9 cellular contexts compared by ENCODE assay signal in genomic region chr3:10195692-10196091, GRCh38. TPM values are rescaled to one million over a fixed set of nuclear protein-coding genes. Genes with fewer than 3 reads are reported as not detected.
A peak's percentile ranks its signal among the peaks of the same experiment; 100 is the strongest.
DNase-seq lines count a peak whose midpoint lies in the region; ATAC-seq and TF ChIP-seq lines count a peak whose summit lies in the region.
"Had no signal": no experiment of that assay in that cellular context is flagged by ENCODE, and none has a peak within 500 bp of the region (broad histone marks: within the 10 kb centered on the region; RNA-seq: fewer than 3 reads in every experiment).

No MANE protein-coding gene starts in this region.

- H3K9me3 Mint-ChIP-seq in natural killer cell (no peaks in the 10 kb centered on the region), H9 (no peaks in the 10 kb centered on the region)

- whole genome bisulfite sequencing in urinary bladder, result 95% methylated on average over 8 of the region's 8 CpGs
- WGBS in H9 (ENCODE audit: extremely low coverage, insufficient read length, low lambda C conversion rate), result no CpG with 5 or more reads among the region's 8 CpGs

- no peak overlapping the region; the same call in 1 of the 2 replicates for H3K14ac ChIP-seq in H9 (ENCODE audit: insufficient read depth, low read length)

- ATAC-seq in left cardiac atrium, result no peak
- no peak for ATAC-seq in natural killer cell
- ATAC-seq in HG02884 (IDR thresholded peaks at IDR 0.05; ENCODE audit: unreplicated experiment), result no peak
- ATAC-seq in HG03039 (IDR thresholded peaks at IDR 0.05; ENCODE audit: unreplicated experiment), result no peak

- H2BK5ac ChIP-seq in H9 (ENCODE audit: insufficient read length, low read length), result no peak overlapping the region

- no peak overlapping the region for H3K4me2 ChIP-seq in H9 (ENCODE audit: insufficient read depth, insufficient read length, low read length)

- H3K79me2 ChIP-seq in H9 (ENCODE audit: insufficient read depth, low read length), result no peaks in the 10 kb centered on the region

- H3K27ac ChIP-seq in right atrium auricular region, result peak overlapping the region; percentile 77 to 94
- peak overlapping the region; percentile 23 for H3K27ac ChIP-seq in urinary bladder (ENCODE audit: low read depth)
- H3K27ac ChIP-seq in H9 (ENCODE audit: insufficient read length, low read depth, low read length), result no peak overlapping the region

- no peaks in the 10 kb centered on the region for H4K20me1 ChIP-seq in H9 (ENCODE audit: control insufficient read depth, insufficient read depth, insufficient read length)

- H4K91ac ChIP-seq in H9 (ENCODE audit: insufficient read length, low read depth, low read length), result no peak overlapping the region

- no peak overlapping the region for H3K4me3 ChIP-seq in right atrium auricular region
- H3K4me3 ChIP-seq in adipocyte (ENCODE audit: low read length), result no peak overlapping the region
- no peak overlapping the region for H3K4me3 ChIP-seq in urinary bladder (ENCODE audit: low read depth, low read length)

- H3K4me1 Mint-ChIP-seq in natural killer cell (peaks cover 59 to 79% of the 10 kb centered on the region in 2 donors), H9 (peaks cover 9 to 18% of the 10 kb centered on the region in 2 experiments)

- no peak overlapping the region for H2BK12ac ChIP-seq in H9 (ENCODE audit: insufficient read length, low read depth, low read length)

- peaks cover 0 to 51% of the 10 kb centered on the region in 2 donors for H3K4me1 ChIP-seq in right atrium auricular region
- H3K4me1 ChIP-seq in adipocyte (ENCODE audit: control insufficient read depth, insufficient read depth, low read length), result peaks cover 78% of the 10 kb centered on the region
- peaks cover 2% of the 10 kb centered on the region for H3K4me1 ChIP-seq in urinary bladder (ENCODE audit: insufficient read depth)
- peaks cover 7% of the 10 kb centered on the region for H3K4me1 ChIP-seq in H9 (ENCODE audit: insufficient read depth, low read length)

- H4K8ac ChIP-seq in H9 (replicated peaks; ENCODE audit: insufficient read length, low read depth, low read length), result no peak overlapping the region

- intact Hi-C loops in left cardiac atrium (cut with DNase I), result no loop called here
- intact Hi-C loops in natural killer cell (cut with micrococcal nuclease), result loop anchor here (2.0 kb wide), 2 partner anchors 15 to 31 kb away; partner anchors contain the start of gene IRAK2

- H3K9ac ChIP-seq in adipocyte (ENCODE audit: low read length) (peak overlapping the region; percentile 34), H9 (ENCODE audit: extremely low read depth, insufficient read length, low read length) (no peak overlapping the region)

- H3T11ph ChIP-seq in H9 (ENCODE audit: low read length), result no peak overlapping the region

- H3K4me3 Mint-ChIP-seq in natural killer cell, result peak overlapping the region; percentile 90
- no peak overlapping the region for H3K4me3 Mint-ChIP-seq in H9

- no peak overlapping the region for H3K18ac ChIP-seq in H9 (ENCODE audit: insufficient read length, low read depth, low read length)

- peak overlapping the region; percentile 99 to 100 for H3K27ac Mint-ChIP-seq in natural killer cell
- H3K27ac Mint-ChIP-seq in H9, result no peak overlapping the region

- H3K27me3 Mint-ChIP-seq in natural killer cell (ENCODE audit: low read depth in 2 of 2), result no peaks in the 10 kb centered on the region
- no peaks in the 10 kb centered on the region for H3K27me3 Mint-ChIP-seq in H9 (ENCODE audit: low read depth)

- H3K56ac ChIP-seq in H9 (ENCODE audit: insufficient read length, low read depth, low read length), result no peak overlapping the region

- H3K27me3 ChIP-seq in right atrium auricular region, result no peaks in the 10 kb centered on the region
- H3K27me3 ChIP-seq in adipocyte (replicated peaks; ENCODE audit: control insufficient read depth, insufficient read depth, low read length), result no peaks in the 10 kb centered on the region
- no peaks in the 10 kb centered on the region for H3K27me3 ChIP-seq in H9 (ENCODE audit: insufficient read depth, low read length)

- H3K79me1 ChIP-seq in H9 (ENCODE audit: insufficient read depth, low read depth, low read length, poor library complexity, severe bottlenecking), result no peaks in the 10 kb centered on the region

- H2BK120ac ChIP-seq in H9 (ENCODE audit: low read depth, low read length, poor library complexity, severe bottlenecking), result no peak overlapping the region

- H3K36me3 ChIP-seq in right atrium auricular region (no peaks in the 10 kb centered on the region), adipocyte (ENCODE audit: control insufficient read depth, insufficient read depth, low read length, severe bottlenecking) (no peaks in the 10 kb centered on the region), urinary bladder (ENCODE audit: insufficient read depth) (no peaks in the 10 kb centered on the region)

- H3K9me3 ChIP-seq in right atrium auricular region, result no peaks in the 10 kb centered on the region
- no peaks in the 10 kb centered on the region for H3K9me3 ChIP-seq in adipocyte (ENCODE audit: control insufficient read depth, low read length)
- H3K9me3 ChIP-seq in H9 (ENCODE audit: control insufficient read depth, low read depth, low read length), result no peaks in the 10 kb centered on the region

- no peak overlapping the region for H3K23ac ChIP-seq in H9 (ENCODE audit: insufficient read length, low read depth, low read length)

- H2AK5ac ChIP-seq in H9 (ENCODE audit: insufficient read length, low read length), result no peak overlapping the region

- no peak overlapping the region for H4K5ac ChIP-seq in H9 (ENCODE audit: insufficient read length, low read depth, low read length)

- no peak overlapping the region for H2BK15ac ChIP-seq in H9 (ENCODE audit: low read depth, low read length)

- TF ChIP-seq CTCF in right atrium auricular region (IDR thresholded peaks at IDR 0.05) (no peak), natural killer cell (IDR thresholded peaks at IDR 0.05) (no peak), H9 (conservative IDR thresholded peaks at IDR 0.05) (no peak)

- H2AFZ ChIP-seq in H9 (ENCODE audit: low read length), result no peak overlapping the region

- H2BK20ac ChIP-seq in H9 (ENCODE audit: low read depth, low read length, poor library complexity, severe bottlenecking), result no peak overlapping the region

- DNase-seq in right atrium auricular region (ENCODE audit: low spot score) (no peak), left cardiac atrium (no peak), adipocyte (ENCODE audit: low read depth) (no peak), natural killer cell (no peak), H9 (no peak)
- DNase-seq: activated CD4-positive, CD25-positive, alpha-beta regulatory T cell treated with anti-CD3 and anti-CD28 coated beads, Interleukin-2, amount 50 U/mL, for 72 hours had no signal

- H3K23me2 ChIP-seq in H9 (ENCODE audit: insufficient read length, low read depth, low read length, poor library complexity, severe bottlenecking), result no peaks in the 10 kb centered on the region

- H3K36me3 Mint-ChIP-seq in natural killer cell (no peaks in the 10 kb centered on the region), H9 (ENCODE audit: insufficient read depth in 1 of 3, low read depth in 3 of 3) (no peaks in the 10 kb centered on the region)

- no peak overlapping the region for H3K4ac ChIP-seq in H9 (ENCODE audit: low read depth, low read length)

RNA-seq across cellular contexts. Expression of gene IRAK2, which starts 31.0 kb away (rescaled TPM):
- total RNA-seq in right atrium auricular region, result 1 to 10 TPM; 1.1 to 2.8 TPM
- total RNA-seq in left cardiac atrium, result 1 to 10 TPM; 1.7 to 1.8 TPM
- 10 to 100 TPM; 10.4 to 28.2 (median 10.9) TPM for total RNA-seq in natural killer cell
- total RNA-seq in urinary bladder, result 2.9 TPM
- polyA plus RNA-seq in urinary bladder, result 4.1 TPM
- total RNA-seq in H9 (2021), result 0.37 and 0.61 TPM in 2 replicates

RNA-seq across cellular contexts. Expression of gene TATDN2, which starts 52.6 kb away (rescaled TPM):
- total RNA-seq in right atrium auricular region (10 to 100 TPM in 1 of 2 donors, 1 to 10 TPM in 1; 9.8 to 14.3 TPM), left cardiac atrium (10 to 100 TPM; 17.9 to 27.0 TPM), natural killer cell (10 to 100 TPM; 75.6 to 99.4 (median 88.4) TPM), urinary bladder (11.3 TPM), H9 (2021) (34.4 and 34.5 TPM in 2 replicates)
- 21.7 TPM for polyA plus RNA-seq in urinary bladder

RNA-seq across cellular contexts. Expression of gene VHL, which starts 54.1 kb away (rescaled TPM):
- 10 to 100 TPM; 14.1 to 16.5 TPM for total RNA-seq in right atrium auricular region
- 10 to 100 TPM; 15.3 to 16.3 TPM for total RNA-seq in left cardiac atrium
- 100 to 1,000 TPM in 2 of 3 donors, 10 to 100 TPM in 1; 94.9 to 113 (median 102) TPM for total RNA-seq in natural killer cell
- 50.0 TPM for total RNA-seq in urinary bladder
- polyA plus RNA-seq in urinary bladder, result 21.7 TPM
- total RNA-seq in H9 (2021), result 62.2 and 64.4 TPM in 2 replicates

Comparison
In these comparisons a context has a peak if more than half of its experiments do, and no peak if none do; other contexts are left out.
1. H3K27ac Mint-ChIP-seq: peak in natural killer cell (2 of 2); none in H9 (0 of 3).